Comparison of ENCODE assay signal across 17 cellular contexts in genomic region chr5:167816864-167817263, GRCh38.
DNase-seq lines count a peak whose midpoint lies in the region; ATAC-seq and TF ChIP-seq lines count a peak whose summit lies in the region.
"Had no signal": no experiment of that assay in that cellular context is flagged by ENCODE, and none has a peak within 500 bp of the region (broad histone marks: within the 10 kb centered on the region; RNA-seq: fewer than 3 reads in every experiment).

No MANE protein-coding gene starts in this region.

- H3K4me1 Mint-ChIP-seq in MCF 10A (ENCODE audit: insufficient read depth, unreplicated experiment) = peaks cover 33% of the 10 kb centered on the region
- H3K4me1 Mint-ChIP-seq: CD4-positive, alpha-beta memory T cell had no signal

- H3K27me3 Mint-ChIP-seq in MCF 10A (ENCODE audit: insufficient read depth, unreplicated experiment) = no peaks in the 10 kb centered on the region
- H3K27me3 Mint-ChIP-seq: CD4-positive, alpha-beta memory T cell had no signal

- CTCF ChIA-PET in IMR-90 (lab: Yijun Ruan, JAX) (no interaction called here), MCF 10A (lab: Yijun Ruan, JAX) (interaction anchor here (0.6 to 1.2 kb wide), 2 partner anchors 23 to 52 kb away, joined by 3 read pairs; no protein-coding TSS in a partner anchor)

- no peak overlapping the region for H3K56ac ChIP-seq in IMR-90 (ENCODE audit: extremely low read depth, insufficient read depth, low read length)

- in situ Hi-C loops in IMR-90 (cut with MboI; ENCODE audit: low sequenced_read_pairs) = no loop called here

- no peak overlapping the region for H3K4me3 ChIP-seq in IMR-90 (ENCODE audit: insufficient read depth, low read depth, low read length)
- H3K4me3 ChIP-seq in suprapubic skin = no peak overlapping the region
- no peak overlapping the region for H3K4me3 ChIP-seq in BE2C (ENCODE audit: low read depth, low read length)
- H3K4me3 ChIP-seq: GM12878 had no signal

- H2BK15ac ChIP-seq in IMR-90 (ENCODE audit: low read depth, low read length) = no peak overlapping the region

- H3K27ac ChIP-seq in IMR-90 (ENCODE audit: insufficient read depth, low read length) (no peak overlapping the region), foreskin keratinocyte (peak overlapping the region; percentile 83), suprapubic skin (peak overlapping the region; percentile 73)

- no peak overlapping the region for H4K5ac ChIP-seq in IMR-90 (ENCODE audit: low read depth, low read length)

- no peak for TF ChIP-seq EP300 in suprapubic skin (IDR thresholded peaks at IDR 0.05)

- no peaks in the 10 kb centered on the region for H3K36me3 ChIP-seq in IMR-90 (ENCODE audit: control insufficient read depth, insufficient read depth, low read length)
- no peaks in the 10 kb centered on the region for H3K36me3 ChIP-seq in suprapubic skin
- H3K36me3 ChIP-seq in BE2C = no peaks in the 10 kb centered on the region

- H4K8ac ChIP-seq in IMR-90 (ENCODE audit: low read depth in 2 of 2, low read length in 2 of 2) = no peak overlapping the region

- H2AFZ ChIP-seq in IMR-90 (replicated peaks; ENCODE audit: low read length, poor library complexity) = no peak overlapping the region

- H3K4me3 Mint-ChIP-seq in MCF 10A (ENCODE audit: unreplicated experiment) = peak overlapping the region; percentile 36
- H3K4me3 Mint-ChIP-seq: CD4-positive, alpha-beta memory T cell had no signal

- intact Hi-C loops in IMR-90 (cut with micrococcal nuclease) = no loop called here
- intact Hi-C loops in MCF 10A (cut with micrococcal nuclease) = loop anchor here (5.0 kb wide), 1 partner anchor 95 kb away; no protein-coding TSS in a partner anchor

- dilution Hi-C loops in IMR-90 (cut with HindIII; ENCODE audit: low sequenced_read_pairs, unreplicated experiment) = no loop called here

- H3K36me3 Mint-ChIP-seq in MCF 10A (ENCODE audit: insufficient read depth, unreplicated experiment) = no peaks in the 10 kb centered on the region
- H3K36me3 Mint-ChIP-seq: CD4-positive, alpha-beta memory T cell had no signal

- no peaks in the 10 kb centered on the region for H3K9me1 ChIP-seq in IMR-90 (ENCODE audit: insufficient read depth, low read length)

- no peak overlapping the region for H4K91ac ChIP-seq in IMR-90 (ENCODE audit: insufficient read depth, low read depth, low read length)

- H2BK20ac ChIP-seq in IMR-90 (ENCODE audit: low read depth, low read length) = no peak overlapping the region

- no peaks in the 10 kb centered on the region for H4K20me1 ChIP-seq in IMR-90 (ENCODE audit: insufficient read depth, low read length)

- no peak overlapping the region for H2BK5ac ChIP-seq in IMR-90 (ENCODE audit: low read depth, low read length, poor library complexity, severe bottlenecking)

- H3K27ac Mint-ChIP-seq in MCF 10A (ENCODE audit: low read depth, unreplicated experiment) = peak overlapping the region; percentile 93
- H3K27ac Mint-ChIP-seq: CD4-positive, alpha-beta memory T cell had no signal

- TF ChIP-seq CTCF in IMR-90 (conservative IDR thresholded peaks at IDR 0.05; ENCODE audit: low read depth, low read length) (no peak), MCF 10A (IDR thresholded peaks at IDR 0.05; ENCODE audit: unreplicated experiment) (no peak), foreskin keratinocyte (conservative IDR thresholded peaks at IDR 0.05) (no peak), suprapubic skin (IDR thresholded peaks at IDR 0.05) (no peak), BE2C (IDR thresholded peaks at IDR 0.05; ENCODE audit: low read depth, low read length) (no peak)

- no peak overlapping the region for H3K4ac ChIP-seq in IMR-90 (ENCODE audit: low read depth, low read length)

- WGBS in IMR-90 (ENCODE audit: extremely low coverage in 2 of 2, insufficient read length in 1 of 2), 2 experiments = 90% methylated on average over 2 of the region's 4 CpGs; no CpG with 5 or more reads in 1 of the 2 experiments
- WGBS in suprapubic skin = 58% methylated on average over 4 of the region's 4 CpGs

- H2AK5ac ChIP-seq in IMR-90 (ENCODE audit: low read depth, low read length) = no peak overlapping the region

- no peak overlapping the region for H3K14ac ChIP-seq in IMR-90 (replicated peaks; ENCODE audit: low read depth, low read length)

- H3K27me3 ChIP-seq in IMR-90 (ENCODE audit: control insufficient read depth, insufficient read depth, low read length) (peaks cover 32% of the 10 kb centered on the region), foreskin keratinocyte (no peaks in the 10 kb centered on the region), suprapubic skin (no peaks in the 10 kb centered on the region), BE2C (no peaks in the 10 kb centered on the region)

- H3K79me1 ChIP-seq in IMR-90 (ENCODE audit: low read depth in 1 of 2, low read length in 2 of 2) = no peaks in the 10 kb centered on the region

- no peak for TF ChIP-seq RAD21 in IMR-90 (IDR thresholded peaks at IDR 0.05; ENCODE audit: low read length)

- TF ChIP-seq POLR2A in IMR-90 (IDR thresholded peaks at IDR 0.05; ENCODE audit: low read depth, low read length) (no peak), suprapubic skin (IDR thresholded peaks at IDR 0.05) (no peak)

- no peak overlapping the region for H3K4me2 ChIP-seq in IMR-90 (ENCODE audit: low read depth, low read length)

- POLR2A ChIA-PET in IMR-90 (lab: Charles Lee; ENCODE audit: unreplicated experiment) = no interaction called here
- POLR2A ChIA-PET in MCF 10A (lab: Yijun Ruan, JAX) = interaction anchor here (0.7 to 2.1 kb wide), 10 partner anchors 9 to 128 kb away, joined by 3 to 9 read pairs (median 4); no protein-coding TSS in a partner anchor

- ATAC-seq in IMR-90 (ENCODE audit: low read depth) (no peak), foreskin keratinocyte (peak; percentile 18)
- ATAC-seq: GM12878, HCT116 had no signal

- DNase-seq in IMR-90 (no peak), MCF 10A (ENCODE audit: unreplicated experiment) (peak; percentile 67), foreskin keratinocyte (peak; percentile 94 to 96), suprapubic skin (ENCODE audit: low spot score in 2 of 2) (no peak), BE2C (no peak), inferior parietal cortex (ENCODE audit: extremely low spot score) (no peak), NCI-H1092 (lab: John Stamatoyannopoulos, UW) (no peak)
- DNase-seq: CD4-positive, alpha-beta memory T cell; GOT3; NCI-H1417; NCI-H187; NCI-H2107; NCI-H510A; NCI-H748 treated with DMSO at 0.1 percent for 48 hours; RPMI8226 had no signal

- H3K9me3 ChIP-seq in IMR-90 (ENCODE audit: control insufficient read depth, insufficient read depth, low read length) = 0 out of 2 replicates have a peak, but pooled peaks cover 1% of the 10 kb centered on the region
- H3K9me3 ChIP-seq in suprapubic skin = no peaks in the 10 kb centered on the region
- H3K9me3 ChIP-seq in BE2C = no peaks in the 10 kb centered on the region

- no peak overlapping the region for H3K18ac ChIP-seq in IMR-90 (ENCODE audit: low read depth, low read length)

- no peak overlapping the region for H3K9ac ChIP-seq in IMR-90 (ENCODE audit: low read depth, low read length)

- no peaks in the 10 kb centered on the region; the same call in 1 of the 2 replicates for H3K4me1 ChIP-seq in IMR-90 (ENCODE audit: control insufficient read depth, insufficient read depth, low read length)
- H3K4me1 ChIP-seq in foreskin keratinocyte = peaks cover 34% of the 10 kb centered on the region
- peaks cover 34% of the 10 kb centered on the region for H3K4me1 ChIP-seq in suprapubic skin
- no peaks in the 10 kb centered on the region for H3K4me1 ChIP-seq in BE2C

- H2AK9ac ChIP-seq in IMR-90 (replicated peaks; ENCODE audit: low read depth, low read length, poor library complexity) = no peak overlapping the region

- H3K9me3 Mint-ChIP-seq in MCF 10A (ENCODE audit: unreplicated experiment) = no peaks in the 10 kb centered on the region

- BruUV-seq in IMR-90 (replicated peaks; lab: Mats Ljungman, UMichigan) = no TSS peak
- BruUV-seq in MCF 10A (replicated peaks; lab: Mats Ljungman, UMichigan) = no TSS peak

- no peak overlapping the region for H2BK120ac ChIP-seq in IMR-90 (ENCODE audit: low read depth, low read length)

- H3K23ac ChIP-seq in IMR-90 (ENCODE audit: low read depth, low read length) = no peak overlapping the region

TF ChIP-seq in IMR-90, 13 proteins besides CTCF, POLR2A, EP300 and RAD21:
- TF ChIP-seq CEBPB (IDR thresholded peaks at IDR 0.05; ENCODE audit: low read depth, low read length) (peak; percentile 9; the same call in 1 of the 2 replicates), ELK1 (IDR thresholded peaks at IDR 0.05; ENCODE audit: borderline replicate concordance, low read depth, low read length) (no peak), MAZ (IDR thresholded peaks at IDR 0.05; ENCODE audit: borderline replicate concordance, low read depth, low read length) (no peak), MXI1 (IDR thresholded peaks at IDR 0.05; ENCODE audit: borderline replicate concordance, low read depth, low read length) (no peak)

Comparison
In these comparisons a context has a peak if more than half of its experiments do, and no peak if none do; other contexts are left out.
1. DNase-seq: peak in MCF 10A (single experiment) and foreskin keratinocyte (2 of 2); none in IMR-90 (single experiment), suprapubic skin (0 of 2), BE2C (single experiment), inferior parietal cortex (single experiment) and NCI-H1092 (single experiment).